ENCODE assay signal across 20 cellular contexts in the genomic region with DNA sequence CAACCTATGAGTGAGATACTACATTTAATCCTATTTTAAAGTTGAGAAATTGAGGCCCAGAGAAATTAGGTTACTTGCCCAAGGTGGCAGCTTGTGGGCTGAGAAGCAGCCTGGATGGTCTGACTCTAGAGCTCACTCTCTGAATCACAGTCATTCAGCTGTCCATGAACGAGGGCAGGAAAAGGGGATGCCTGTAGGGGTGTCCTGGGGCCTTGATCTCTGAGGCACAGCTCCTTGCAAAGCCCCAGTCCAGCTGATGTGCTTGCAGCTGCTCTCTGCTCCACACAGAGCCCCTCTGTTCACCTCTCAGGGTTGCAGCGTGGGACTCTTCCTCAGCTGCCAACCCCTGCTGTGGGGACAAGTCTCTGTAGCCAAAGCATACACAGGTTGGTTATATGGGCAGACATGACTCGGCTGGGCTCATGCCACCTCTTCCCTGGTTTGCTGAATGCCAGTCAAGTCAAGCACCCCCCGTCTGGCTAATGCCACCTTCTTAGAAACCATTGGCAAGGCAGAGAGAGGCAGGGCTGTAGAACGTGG. TPM values are rescaled to one million over a fixed set of nuclear protein-coding genes. Genes with fewer than 3 reads are reported as not detected.
DNase-seq lines count a peak whose midpoint lies in the region; ATAC-seq and TF ChIP-seq lines count a peak whose summit lies in the region.
"Had no signal": no experiment of that assay in that cellular context is flagged by ENCODE, and none has a peak within 500 bp of the region (broad histone marks: within the 10 kb centered on the region; RNA-seq: fewer than 3 reads in every experiment).

No MANE protein-coding gene starts in this region.

- H3K36me3 ChIP-seq in endodermal cell (ENCODE audit: control insufficient read depth, insufficient read depth, low read length), result no peaks in the 10 kb centered on the region
- H3K36me3 ChIP-seq in brain microvascular endothelial cell (replicated peaks), result no peaks in the 10 kb centered on the region

- no peaks in the 10 kb centered on the region for H3K27me3 Mint-ChIP-seq in natural killer cell (ENCODE audit: low read depth in 2 of 2)
- H3K27me3 Mint-ChIP-seq in natural killer cell treated with Interleukin-12 subunit alpha and Interleukin-12 subunit beta and Interleukin-15 and Interleukin-18, amount 100 ng/mL, for 72 hours, result peaks cover 0 to 5% of the 10 kb centered on the region in 2 donors
- peaks cover 7% of the 10 kb centered on the region for H3K27me3 Mint-ChIP-seq in endodermal cell (ENCODE audit: insufficient read depth)
- peaks cover 2% of the 10 kb centered on the region for H3K27me3 Mint-ChIP-seq in osteocyte (ENCODE audit: unreplicated experiment)

- DNase-seq in natural killer cell (no peak), endodermal cell (peak; percentile 35), osteocyte (ENCODE audit: extremely low spot score, unreplicated experiment) (peak; percentile 59), NCI-H2196 treated with DMSO at 0.1 percent for 48 hours (lab: John Stamatoyannopoulos, UW; ENCODE audit: unreplicated experiment) (no peak), brain microvascular endothelial cell (no peak), SK-N-DZ (ENCODE audit: low spot score) (no peak)
- no peak for DNase-seq in natural killer cell treated with Interleukin-12 subunit alpha and Interleukin-12 subunit beta and Interleukin-15 and Interleukin-18, amount 100 ng/mL, for 72 hours (ENCODE audit: low spot score)
- DNase-seq: CD4-positive, CD25-positive, alpha-beta regulatory T cell; KBM-7; NCI-H1092; NCI-H1436; NCI-H2029; NCI-H226; NCI-H510A treated with DMSO at 0.1 percent for 48 hours; NCI-H774; OCI-M1 had no signal

- H3K27ac ChIP-seq in endodermal cell (ENCODE audit: low read depth, low read length) (no peak overlapping the region), brain microvascular endothelial cell (no peak overlapping the region)
- H3K27ac ChIP-seq: SK-N-MC had no signal

- no peak overlapping the region for H3K9ac ChIP-seq in endodermal cell (ENCODE audit: extremely low read depth, low read length, poor library complexity, severe bottlenecking)

- no peaks in the 10 kb centered on the region for H3K36me3 Mint-ChIP-seq in natural killer cell
- no peaks in the 10 kb centered on the region for H3K36me3 Mint-ChIP-seq in natural killer cell treated with Interleukin-12 subunit alpha and Interleukin-12 subunit beta and Interleukin-15 and Interleukin-18, amount 100 ng/mL, for 72 hours
- H3K36me3 Mint-ChIP-seq in endodermal cell (ENCODE audit: low read depth), result no peaks in the 10 kb centered on the region
- no peaks in the 10 kb centered on the region for H3K36me3 Mint-ChIP-seq in osteocyte (ENCODE audit: unreplicated experiment)
- H3K36me3 Mint-ChIP-seq: CD4-positive, CD25-positive, alpha-beta regulatory T cell had no signal

- no peak for TF ChIP-seq CTCF in natural killer cell (IDR thresholded peaks at IDR 0.05)
- TF ChIP-seq CTCF in endodermal cell (conservative IDR thresholded peaks at IDR 0.05), result no peak
- TF ChIP-seq CTCF in osteocyte (IDR thresholded peaks at IDR 0.05), result no peak
- TF ChIP-seq CTCF in brain microvascular endothelial cell (IDR thresholded peaks at IDR 0.05; ENCODE audit: low read depth, low read length, missing control alignments), result no peak

- no peaks in the 10 kb centered on the region for H3K9me3 ChIP-seq in endodermal cell (ENCODE audit: control insufficient read depth, low read length)

- H3K4me1 ChIP-seq in endodermal cell (ENCODE audit: control insufficient read depth, insufficient read depth, low read length), result no peaks in the 10 kb centered on the region

- no peak overlapping the region for H3K4me3 Mint-ChIP-seq in natural killer cell
- no peak overlapping the region for H3K4me3 Mint-ChIP-seq in natural killer cell treated with Interleukin-12 subunit alpha and Interleukin-12 subunit beta and Interleukin-15 and Interleukin-18, amount 100 ng/mL, for 72 hours
- H3K4me3 Mint-ChIP-seq in endodermal cell, result no peak overlapping the region
- H3K4me3 Mint-ChIP-seq in osteocyte (ENCODE audit: unreplicated experiment), result no peak overlapping the region
- H3K4me3 Mint-ChIP-seq: CD4-positive, CD25-positive, alpha-beta regulatory T cell had no signal

- peaks cover 31 to 39% of the 10 kb centered on the region in 2 donors for H3K4me1 Mint-ChIP-seq in natural killer cell
- peaks cover 29 to 35% of the 10 kb centered on the region in 2 donors for H3K4me1 Mint-ChIP-seq in natural killer cell treated with Interleukin-12 subunit alpha and Interleukin-12 subunit beta and Interleukin-15 and Interleukin-18, amount 100 ng/mL, for 72 hours (ENCODE audit: low read depth in 2 of 2)
- no peaks in the 10 kb centered on the region for H3K4me1 Mint-ChIP-seq in endodermal cell
- no peaks in the 10 kb centered on the region for H3K4me1 Mint-ChIP-seq in osteocyte (ENCODE audit: unreplicated experiment)

- ATAC-seq in natural killer cell, result no peak
- ATAC-seq in natural killer cell treated with Interleukin-12 subunit alpha and Interleukin-12 subunit beta and Interleukin-15 and Interleukin-18, amount 100 ng/mL, for 72 hours, result no peak
- ATAC-seq: HCT116 had no signal

- in situ Hi-C loops in brain microvascular endothelial cell (cut with HindIII; ENCODE audit: low pct_ligation_motif_present, low sequenced_read_pairs), result no loop called here

- H3K27me3 ChIP-seq in endodermal cell (ENCODE audit: control insufficient read depth, insufficient read depth, low read length, poor library complexity, severe bottlenecking), result no peaks in the 10 kb centered on the region
- H3K27me3 ChIP-seq in brain microvascular endothelial cell (replicated peaks), result no peaks in the 10 kb centered on the region

- H3K27ac Mint-ChIP-seq in natural killer cell, result peak overlapping the region; percentile 87 to 91
- no peak overlapping the region for H3K27ac Mint-ChIP-seq in natural killer cell treated with Interleukin-12 subunit alpha and Interleukin-12 subunit beta and Interleukin-15 and Interleukin-18, amount 100 ng/mL, for 72 hours
- H3K27ac Mint-ChIP-seq in endodermal cell, result no peak overlapping the region
- H3K27ac Mint-ChIP-seq in osteocyte (ENCODE audit: unreplicated experiment), result no peak overlapping the region

- H3K4me3 ChIP-seq in endodermal cell (ENCODE audit: low read length) (no peak overlapping the region), brain microvascular endothelial cell (ENCODE audit: low read depth, low read length) (no peak overlapping the region)
- H3K4me3 ChIP-seq: GM12878, SK-N-MC had no signal

- WGBS in endodermal cell (ENCODE audit: insufficient coverage in 1 of 2, insufficient read length in 1 of 2), 2 experiments, result 77 to 84% methylated on average over 5 of the region's 5 CpGs

- intact Hi-C loops in natural killer cell (cut with micrococcal nuclease), result loop anchor here (1.0 kb wide), 1 partner anchor 12 kb away; no protein-coding TSS in a partner anchor

- H3K9me3 Mint-ChIP-seq in natural killer cell (no peaks in the 10 kb centered on the region), endodermal cell (no peaks in the 10 kb centered on the region), osteocyte (ENCODE audit: unreplicated experiment) (no peaks in the 10 kb centered on the region)
- no peaks in the 10 kb centered on the region for H3K9me3 Mint-ChIP-seq in natural killer cell treated with Interleukin-12 subunit alpha and Interleukin-12 subunit beta and Interleukin-15 and Interleukin-18, amount 100 ng/mL, for 72 hours
- H3K9me3 Mint-ChIP-seq: CD4-positive, CD25-positive, alpha-beta regulatory T cell had no signal

RNA-seq across cellular contexts. Expression of a gene that starts 56.8 kb away (rescaled TPM):
- under 1 TPM in 2 of 3 donors, not detected in 1; 0.12 to 0.34 TPM for total RNA-seq in natural killer cell
- total RNA-seq in natural killer cell treated with Interleukin-12 subunit alpha and Interleukin-12 subunit beta and Interleukin-15 and Interleukin-18, amount 100 ng/mL, for 72 hours, result under 1 TPM in 1 of 2 donors, not detected in 1; 0.29 TPM
- total RNA-seq in endodermal cell, result 1 to 10 TPM; 4.0 to 5.3 TPM
- 2.7 TPM for polyA plus RNA-seq in endodermal cell (2013, experiment 1 of 2)
- 2.0 TPM for polyA plus RNA-seq in endodermal cell (2013, experiment 2 of 2)
- total RNA-seq in osteocyte, result not detected in 2 replicates
- polyA plus RNA-seq in SK-N-DZ (2014; cell fraction: cytosol; rRNA removed), result 4.3 and 6.2 TPM in 2 replicates
- polyA plus RNA-seq in SK-N-DZ (2014; cell fraction: nucleus; rRNA removed), result 7.3 and 8.1 TPM in 2 replicates
- total RNA-seq: CD4-positive, CD25-positive, alpha-beta regulatory T cell; HT1080 had no signal
- polyA plus RNA-seq: CD4-positive, CD25-positive, alpha-beta regulatory T cell; GM12878 had no signal

Comparison
In these comparisons a context has a peak if more than half of its experiments do, and no peak if none do; other contexts are left out.
1. H3K27ac Mint-ChIP-seq: peak in natural killer cell (2 of 2); none in natural killer cell treated with Interleukin-12 subunit alpha and Interleukin-12 subunit beta and Interleukin-15 and Interleukin-18, amount 100 ng/mL, for 72 hours (0 of 2), endodermal cell (single experiment) and osteocyte (single experiment).
2. DNase-seq: peak in endodermal cell (single experiment) and osteocyte (single experiment); none in natural killer cell (single experiment), natural killer cell treated with Interleukin-12 subunit alpha and Interleukin-12 subunit beta and Interleukin-15 and Interleukin-18, amount 100 ng/mL, for 72 hours (single experiment), NCI-H2196 treated with DMSO at 0.1 percent for 48 hours (single experiment), brain microvascular endothelial cell (single experiment) and SK-N-DZ (single experiment).